Comparison of ENCODE assay signal across 19 cellular contexts in genomic region chr2:81194581-81194980, GRCh38.
DNase-seq lines count a peak whose midpoint lies in the region; ATAC-seq and TF ChIP-seq lines count a peak whose summit lies in the region.
"Had no signal": no experiment of that assay in that cellular context is flagged by ENCODE, and none has a peak within 500 bp of the region (broad histone marks: within the 10 kb centered on the region; RNA-seq: fewer than 3 reads in every experiment).

No MANE protein-coding gene starts in this region.

- intact Hi-C loops in left cardiac atrium (cut with DNase I), result no loop called here
- intact Hi-C loops in head of caudate nucleus (cut with DNase I), result no loop called here

- H3K4me3 ChIP-seq in right atrium auricular region, result no peak overlapping the region
- H3K4me3 ChIP-seq: BLaER1 treated with 17β-estradiol and CSF1 and Interleukin-3, amounts not matched to agents 10 nM and 100 nM; GM12878 had no signal

- TF ChIP-seq CTCF in right atrium auricular region (IDR thresholded peaks at IDR 0.05), result no peak
- TF ChIP-seq CTCF in chondrocyte (IDR thresholded peaks at IDR 0.05), result no peak
- TF ChIP-seq CTCF in osteocyte (IDR thresholded peaks at IDR 0.05), result no peak

- H3K4me1 ChIP-seq in right atrium auricular region, result no peaks in the 10 kb centered on the region
- H3K4me1 ChIP-seq: BLaER1 treated with 17β-estradiol and CSF1 and Interleukin-3, amounts not matched to agents 10 nM and 100 nM had no signal

- ATAC-seq in left cardiac atrium, result no peak
- ATAC-seq in stimulated activated naive CD8-positive, alpha-beta T cell treated with anti-CD3 and anti-CD28 coated beads, Interleukin-15, amount 100 ng/mL, for 72 hours, result no peak
- ATAC-seq: CD8-positive, alpha-beta T cell; GM12878; HCT116 had no signal

- no peaks in the 10 kb centered on the region for H3K36me3 ChIP-seq in right atrium auricular region
- H3K36me3 ChIP-seq: BLaER1 treated with 17β-estradiol and CSF1 and Interleukin-3, amounts not matched to agents 10 nM and 100 nM had no signal

- no peak overlapping the region for H3K27ac ChIP-seq in right atrium auricular region
- H3K27ac ChIP-seq: BLaER1 treated with 17β-estradiol and CSF1 and Interleukin-3, amounts not matched to agents 10 nM and 100 nM had no signal

- H3K4me1 Mint-ChIP-seq in chondrocyte (ENCODE audit: low read depth) (no peaks in the 10 kb centered on the region), osteocyte (ENCODE audit: unreplicated experiment) (no peaks in the 10 kb centered on the region)
- H3K4me1 Mint-ChIP-seq in stimulated activated naive CD8-positive, alpha-beta T cell treated with anti-CD3 and anti-CD28 coated beads, Interleukin-15, amount 100 ng/mL, for 72 hours, result no peaks in the 10 kb centered on the region
- H3K4me1 Mint-ChIP-seq: B cell had no signal

- H3K9me3 ChIP-seq in right atrium auricular region, result no peaks in the 10 kb centered on the region

- peaks cover 14% of the 10 kb centered on the region for H3K9me3 Mint-ChIP-seq in chondrocyte (ENCODE audit: low read depth)
- H3K9me3 Mint-ChIP-seq in osteocyte (ENCODE audit: unreplicated experiment), result peaks cover 6% of the 10 kb centered on the region
- H3K9me3 Mint-ChIP-seq in stimulated activated naive CD8-positive, alpha-beta T cell treated with anti-CD3 and anti-CD28 coated beads, Interleukin-15, amount 100 ng/mL, for 72 hours, result peaks cover 9 to 16% of the 10 kb centered on the region in 2 donors

- H3K27me3 ChIP-seq in right atrium auricular region, result no peaks in the 10 kb centered on the region
- H3K27me3 ChIP-seq: BLaER1 treated with 17β-estradiol and CSF1 and Interleukin-3, amounts not matched to agents 10 nM and 100 nM had no signal

- H3K27ac Mint-ChIP-seq in chondrocyte (ENCODE audit: unreplicated experiment) (no peak overlapping the region), osteocyte (ENCODE audit: unreplicated experiment) (no peak overlapping the region)
- no peak overlapping the region for H3K27ac Mint-ChIP-seq in stimulated activated naive CD8-positive, alpha-beta T cell treated with anti-CD3 and anti-CD28 coated beads, Interleukin-15, amount 100 ng/mL, for 72 hours
- H3K27ac Mint-ChIP-seq: B cell; CD8-positive, alpha-beta T cell; HFFc6 had no signal

- H3K27me3 Mint-ChIP-seq in chondrocyte (ENCODE audit: low read depth) (no peaks in the 10 kb centered on the region), osteocyte (ENCODE audit: unreplicated experiment) (no peaks in the 10 kb centered on the region)
- H3K27me3 Mint-ChIP-seq in stimulated activated naive CD8-positive, alpha-beta T cell treated with anti-CD3 and anti-CD28 coated beads, Interleukin-15, amount 100 ng/mL, for 72 hours, result no peaks in the 10 kb centered on the region
- H3K27me3 Mint-ChIP-seq: B cell had no signal

- H3K4me3 Mint-ChIP-seq in chondrocyte (ENCODE audit: unreplicated experiment), result no peak overlapping the region
- H3K4me3 Mint-ChIP-seq in osteocyte (ENCODE audit: unreplicated experiment), result no peak overlapping the region
- no peak overlapping the region for H3K4me3 Mint-ChIP-seq in stimulated activated naive CD8-positive, alpha-beta T cell treated with anti-CD3 and anti-CD28 coated beads, Interleukin-15, amount 100 ng/mL, for 72 hours
- H3K4me3 Mint-ChIP-seq: B cell; CD8-positive, alpha-beta T cell; HFFc6 had no signal

- H3K36me3 Mint-ChIP-seq in chondrocyte (ENCODE audit: low read depth) (no peaks in the 10 kb centered on the region), osteocyte (ENCODE audit: unreplicated experiment) (no peaks in the 10 kb centered on the region)
- H3K36me3 Mint-ChIP-seq: CD8-positive, alpha-beta T cell had no signal

- DNase-seq in left cardiac atrium (peak; percentile 7), right atrium auricular region (ENCODE audit: low spot score) (no peak), chondrocyte (ENCODE audit: low spot score) (peak; percentile 84), osteocyte (ENCODE audit: extremely low spot score, unreplicated experiment) (peak; percentile 67), DMS114 treated with DMSO at 0.1 percent for 48 hours (lab: John Stamatoyannopoulos, UW; ENCODE audit: unreplicated experiment) (no peak), head of caudate nucleus (no peak)
- no peak for DNase-seq in stimulated activated naive CD8-positive, alpha-beta T cell treated with anti-CD3 and anti-CD28 coated beads, Interleukin-15, amount 100 ng/mL, for 72 hours
- DNase-seq: CD8-positive, alpha-beta T cell; DMS153; DND-41; EL; GOT3; H7; HFFc6; IMR-90 had no signal

Comparison
In these comparisons a context has a peak if more than half of its experiments do, and no peak if none do; other contexts are left out.
1. DNase-seq: peak in left cardiac atrium (single experiment), chondrocyte (single experiment) and osteocyte (single experiment); none in right atrium auricular region (single experiment), stimulated activated naive CD8-positive, alpha-beta T cell treated with anti-CD3 and anti-CD28 coated beads, Interleukin-15, amount 100 ng/mL, for 72 hours (0 of 2), DMS114 treated with DMSO at 0.1 percent for 48 hours (single experiment) and head of caudate nucleus (0 of 42).